Comparison of ENCODE assay signal across 8 cellular contexts in genomic region chr1:52033190-52034049, GRCh38. TPM values are rescaled to one million over a fixed set of nuclear protein-coding genes. Genes with fewer than 3 reads are reported as not detected.
DNase-seq lines count a peak whose midpoint lies in the region; ATAC-seq and TF ChIP-seq lines count a peak whose summit lies in the region.

KTI12 (minus strand) TSS chr1:52033810; CDS start chr1:52033761, 49 bp downstream.

- H3K4me3 ChIP-seq in adrenal gland, result peak within 1 kb of the TSS; percentile 55 to 80 (median 64)
- H3K4me3 ChIP-seq in heart right ventricle, result peak within 1 kb of the TSS; percentile 75 to 98 (median 88)
- peak within 1 kb of the TSS; percentile 81 for H3K4me3 ChIP-seq in upper lobe of right lung

- in situ Hi-C loops in GM13976 (cut with MboI; ENCODE audit: low sequenced_read_pairs, unreplicated experiment), result no loop called here

- TF ChIP-seq POLR2A in adrenal gland (IDR thresholded peaks at IDR 0.05), result peak; percentile 56 to 74

- H3K27me3 ChIP-seq in adrenal gland (no peaks in the 10 kb centered on the region), heart right ventricle (no peaks in the 10 kb centered on the region), upper lobe of right lung (no peaks in the 10 kb centered on the region)

- H3K36me3 ChIP-seq in adrenal gland (replicated peaks in 1 of 2) (no peaks in the 10 kb centered on the region), heart right ventricle (peaks cover 0 to 39% (median 5%) of the 10 kb centered on the region in 9 donors), upper lobe of right lung (peaks cover 7% of the 10 kb centered on the region)

- H3K4me1 ChIP-seq in adrenal gland (replicated peaks in 1 of 2) (peaks cover 14 to 33% of the 10 kb centered on the region in 2 donors), heart right ventricle (peaks cover 7 to 31% (median 18%) of the 10 kb centered on the region in 9 donors), upper lobe of right lung (peaks cover 29% of the 10 kb centered on the region)

- intact Hi-C loops in adrenal gland (cut with DNase I), result no loop called here
- intact Hi-C loops in heart right ventricle (cut with DNase I), result no loop called here
- intact Hi-C loops in posterior vena cava (cut with DNase I), result no loop called here
- intact Hi-C loops in upper lobe of right lung (cut with DNase I), result no loop called here

- DNase-seq in GM13976 (ENCODE audit: low spot score), result peak; percentile 92
- peak; percentile 92 for DNase-seq in NCI-H146 (lab: John Stamatoyannopoulos, UW)
- DNase-seq in T-helper 1 cell, result peak; percentile 76 to 93 (median 85)
- DNase-seq in adrenal gland, result peak; percentile 79 to 94 (median 88)
- peak; percentile 86 to 88 for DNase-seq in heart right ventricle
- peak; percentile 97 for DNase-seq in posterior vena cava (ENCODE audit: low spot score)
- DNase-seq in upper lobe of right lung, result peak; percentile 94

- H3K27ac ChIP-seq in adrenal gland (peak within 1 kb of the TSS; percentile 70 to 97 (median 92)), heart right ventricle (peak within 1 kb of the TSS; percentile 40 to 94 (median 87)), upper lobe of right lung (peak within 1 kb of the TSS; percentile 92)

- ATAC-seq in HG02870 (IDR thresholded peaks at IDR 0.05; ENCODE audit: unreplicated experiment) (peak; percentile 86), heart right ventricle (peak; percentile 93 to 97 (median 96)), upper lobe of right lung (peak; percentile 95)

- TF ChIP-seq CTCF in GM13976 (IDR thresholded peaks at IDR 0.05; ENCODE audit: borderline replicate concordance, control extremely low read depth, extremely low read depth, insufficient read depth, missing control alignments) (no peak), adrenal gland (IDR thresholded peaks at IDR 0.05) (no peak), heart right ventricle (IDR thresholded peaks at IDR 0.05) (no peak), upper lobe of right lung (IDR thresholded peaks at IDR 0.05) (no peak)

- WGBS in adrenal gland, 4 donors, result 2 to 14% (median 6%) methylated on average over 9 to 78 of the region's 78 CpGs
- 1 to 2% methylated on average over 78 of the region's 78 CpGs for WGBS in heart right ventricle, 2 donors

- H3K9me3 ChIP-seq in adrenal gland (replicated peaks in 1 of 3) (no peaks in the 10 kb centered on the region), heart right ventricle (no peaks in the 10 kb centered on the region), upper lobe of right lung (no peaks in the 10 kb centered on the region)

RNA-seq across cellular contexts. Expression of gene KTI12, which starts in this region (rescaled TPM):
- total RNA-seq in adrenal gland (10 to 100 TPM; 10.8 to 20.4 (median 13.1) TPM), heart right ventricle (1 to 10 TPM; 1.9 to 4.2 (median 3.5) TPM), posterior vena cava (1 to 10 TPM; 5.7 to 7.8 TPM), upper lobe of right lung (7.3 TPM)
- polyA plus RNA-seq in adrenal gland (1 to 10 TPM; 4.7 to 9.1 (median 6.2) TPM), heart right ventricle (1 to 10 TPM; 2.6 to 7.5 TPM)

Comparison
In these comparisons a context has a peak if more than half of its experiments do, and no peak if none do; other contexts are left out.
1. Peak in every context shown above with its lines: DNase-seq, ATAC-seq, H3K4me3 ChIP-seq and H3K27ac ChIP-seq.